30 cellular contexts compared by ENCODE assay signal in genomic region chr10:131277969-131278368, GRCh38. TPM values are rescaled to one million over a fixed set of nuclear protein-coding genes. Genes with fewer than 3 reads are reported as not detected.
"Had no signal": no experiment of that assay in that cellular context is flagged by ENCODE, and none has a peak within 500 bp of the region (broad histone marks: within the 10 kb centered on the region; RNA-seq: fewer than 3 reads in every experiment).

No MANE protein-coding gene starts in this region.

- H3K36me3 Mint-ChIP-seq: activated naive CD4-positive, alpha-beta T cell treated with anti-CD3 and anti-CD28 coated beads, Interleukin-2, amount 10 ng/mL, durations not matched to agents 7 days and 5 days; activated naive CD4-positive, alpha-beta T cell treated with anti-CD3 and anti-CD28 coated beads, Interleukin-2, amount 50 U/mL, for 72 hours; activated naive CD8-positive, alpha-beta T cell treated with anti-CD3 and anti-CD28 coated beads, Interleukin-2, amount 10 ng/mL, durations not matched to agents 7 days and 5 days; brain; T-cell had no signal

- H3K27ac Mint-ChIP-seq: activated B cell treated with CpG ODN at 0.5 μM for 24 hours; activated CD4-positive, alpha-beta memory T cell treated with anti-CD3 and anti-CD28 coated beads, Interleukin-2, amount 10 ng/mL, durations not matched to agents 7 days and 5 days; activated naive CD4-positive, alpha-beta T cell treated with anti-CD3 and anti-CD28 coated beads, Interleukin-2, amount 10 ng/mL, durations not matched to agents 7 days and 5 days; activated naive CD4-positive, alpha-beta T cell treated with anti-CD3 and anti-CD28 coated beads, Interleukin-2, amount 50 U/mL, for 72 hours; activated naive CD8-positive, alpha-beta T cell treated with anti-CD3 and anti-CD28 coated beads, Interleukin-2, amount 10 ng/mL, durations not matched to agents 7 days and 5 days; activated T-cell treated with anti-CD3 and anti-CD28 coated beads, Interleukin-2, amount 50 U/mL, for 24 hours; activated T-cell treated with anti-CD3 and anti-CD28 coated beads, Interleukin-2, amount 50 U/mL, for 72 hours; brain; T-cell; T-helper 17 cell; T-helper 2 cell treated with Interferon-gamma antibody and Interleukin-4, amounts not matched to agents 5 μg/mL and 100 μg/mL, for 36 hours had no signal

- H3K4me3 Mint-ChIP-seq: activated B cell treated with CpG ODN at 0.5 μM for 24 hours; activated CD4-positive, alpha-beta memory T cell treated with anti-CD3 and anti-CD28 coated beads, Interleukin-2, amount 10 ng/mL, durations not matched to agents 7 days and 5 days; activated naive CD4-positive, alpha-beta T cell treated with anti-CD3 and anti-CD28 coated beads, Interleukin-2, amount 10 ng/mL, durations not matched to agents 7 days and 5 days; activated naive CD8-positive, alpha-beta T cell treated with anti-CD3 and anti-CD28 coated beads, Interleukin-2, amount 10 ng/mL, durations not matched to agents 7 days and 5 days; activated T-cell treated with anti-CD3 and anti-CD28 coated beads, Interleukin-2, amount 50 U/mL, for 24 hours; activated T-cell treated with anti-CD3 and anti-CD28 coated beads, Interleukin-2, amount 50 U/mL, for 72 hours; brain; T-cell; T-helper 17 cell; T-helper 2 cell treated with Interferon-gamma antibody and Interleukin-4, amounts not matched to agents 5 μg/mL and 100 μg/mL, for 36 hours had no signal

- H3K27me3 Mint-ChIP-seq: activated B cell treated with CpG ODN at 0.5 μM for 24 hours; activated CD4-positive, alpha-beta memory T cell treated with anti-CD3 and anti-CD28 coated beads, Interleukin-2, amount 10 ng/mL, durations not matched to agents 7 days and 5 days; activated naive CD4-positive, alpha-beta T cell treated with anti-CD3 and anti-CD28 coated beads, Interleukin-2, amount 10 ng/mL, durations not matched to agents 7 days and 5 days; activated naive CD8-positive, alpha-beta T cell treated with anti-CD3 and anti-CD28 coated beads, Interleukin-2, amount 10 ng/mL, durations not matched to agents 7 days and 5 days; activated T-cell treated with anti-CD3 and anti-CD28 coated beads, Interleukin-2, amount 50 U/mL, for 24 hours; T-cell; T-helper 17 cell had no signal

- H3K9me3 Mint-ChIP-seq: activated B cell treated with CpG ODN at 0.5 μM for 24 hours; activated naive CD4-positive, alpha-beta T cell treated with anti-CD3 and anti-CD28 coated beads, Interleukin-2, amount 50 U/mL, for 72 hours; activated naive CD8-positive, alpha-beta T cell treated with anti-CD3 and anti-CD28 coated beads, Interleukin-2, amount 10 ng/mL, durations not matched to agents 7 days and 5 days; activated T-cell treated with anti-CD3 and anti-CD28 coated beads, Interleukin-2, amount 50 U/mL, for 24 hours; activated T-cell treated with anti-CD3 and anti-CD28 coated beads, Interleukin-2, amount 50 U/mL, for 72 hours; T-cell; T-helper 2 cell treated with Interferon-gamma antibody and Interleukin-4, amounts not matched to agents 5 μg/mL and 100 μg/mL, for 36 hours had no signal

- H3K4me1 Mint-ChIP-seq: activated B cell treated with CpG ODN at 0.5 μM for 24 hours; activated CD4-positive, alpha-beta memory T cell treated with anti-CD3 and anti-CD28 coated beads, Interleukin-2, amount 10 ng/mL, durations not matched to agents 7 days and 5 days; activated naive CD4-positive, alpha-beta T cell treated with anti-CD3 and anti-CD28 coated beads, Interleukin-2, amount 10 ng/mL, durations not matched to agents 7 days and 5 days; activated naive CD8-positive, alpha-beta T cell treated with anti-CD3 and anti-CD28 coated beads, Interleukin-2, amount 10 ng/mL, durations not matched to agents 7 days and 5 days; T-cell; T-helper 17 cell had no signal

- DNase-seq: activated B cell treated with CpG ODN at 0.5 μM for 24 hours; activated CD4-positive, alpha-beta memory T cell treated with anti-CD3 and anti-CD28 coated beads, Interleukin-2, amount 10 ng/mL, durations not matched to agents 7 days and 5 days; activated CD4-positive, alpha-beta T cell treated with anti-CD3 and anti-CD28 coated beads for 48 hours; activated CD8-positive, alpha-beta memory T cell treated with anti-CD3 and anti-CD28 coated beads, Interleukin-2, amount 50 U/mL, for 48 hours; activated gamma-delta T cell; activated naive CD4-positive, alpha-beta T cell; activated naive CD4-positive, alpha-beta T cell treated with anti-CD3 and anti-CD28 coated beads, Interleukin-2, amount 10 ng/mL, durations not matched to agents 7 days and 5 days; activated naive CD8-positive, alpha-beta T cell treated with anti-CD3 and anti-CD28 coated beads, Interleukin-2, amount 10 ng/mL, durations not matched to agents 7 days and 5 days; activated T-cell treated with anti-CD3 and anti-CD28 coated beads for 4 hours; activated T-cell treated with anti-CD3 and anti-CD28 coated beads, Interleukin-2, amount 50 U/mL, for 24 hours; activated T-cell treated with anti-CD3 and anti-CD28 coated beads, Interleukin-2, amount 50 U/mL, for 72 hours; central memory CD4-positive, alpha-beta T cell; cerebellar nuclear complex; colonic mucosa; effector CD8-positive, alpha-beta T cell; esophagus squamous epithelium; foreskin melanocyte; T-cell; T-helper 17 cell; T1000; WERI-Rb-1 had no signal

RNA-seq across cellular contexts. Expression of gene TCERG1L, which starts 33.6 kb away (rescaled TPM):
- total RNA-seq: activated B cell treated with CpG ODN at 0.5 μM for 24 hours, ascending aorta, colonic mucosa, dermis microvascular lymphatic vessel endothelial cell, endothelial cell of umbilical vein, fibroblast of lung, fibroblast of villous mesenchyme, glomerular endothelial cell, T-helper 17 cell had no signal
